In the genomic region with DNA sequence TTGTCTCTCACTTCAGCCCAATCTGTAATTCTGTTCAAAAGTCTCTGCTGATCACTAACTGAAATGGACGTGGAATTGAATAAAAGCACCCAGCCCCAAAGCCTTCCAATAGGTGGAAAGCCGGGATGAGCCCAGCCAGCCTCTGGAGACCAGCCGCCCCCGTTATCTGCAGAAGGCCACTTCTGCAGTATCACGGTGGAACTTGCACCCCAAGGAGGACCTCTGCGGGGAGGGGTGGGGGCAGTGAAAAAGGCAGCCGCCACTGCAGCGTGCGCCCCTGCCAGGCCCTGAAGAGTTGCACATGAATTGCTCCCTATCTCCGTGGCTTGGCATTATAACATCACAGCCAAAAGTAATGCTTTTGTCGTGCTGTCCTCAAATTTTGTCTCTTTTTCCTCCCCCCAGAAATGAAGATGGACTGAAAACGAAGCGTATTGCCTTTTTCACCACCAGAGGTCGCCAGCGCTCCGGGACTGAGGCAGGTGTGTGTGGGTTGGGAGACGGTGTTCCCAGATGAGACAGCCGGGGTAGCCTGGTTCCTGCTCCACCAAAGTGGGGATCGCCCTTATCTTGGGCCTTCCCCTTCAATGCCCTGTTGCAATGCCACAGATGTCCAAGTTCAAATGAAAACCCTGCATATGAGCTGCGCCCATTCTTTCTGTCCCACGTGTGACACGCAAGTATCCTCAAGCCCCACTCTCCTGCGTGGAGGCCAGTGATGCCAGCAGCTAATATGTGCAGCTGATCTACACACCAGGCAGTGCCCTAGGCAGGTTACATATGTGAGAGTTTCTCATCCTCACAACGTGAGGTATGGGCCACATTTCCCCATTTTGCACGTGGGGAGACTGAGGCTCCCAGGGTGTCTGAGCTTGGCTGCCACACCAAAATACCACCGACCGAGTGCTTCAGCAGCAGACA, we compare ENCODE assay signal across 8 cellular contexts.
A peak's percentile ranks its signal among the peaks of the same experiment; 100 is the strongest.
DNase-seq lines count a peak whose midpoint lies in the region; ATAC-seq and TF ChIP-seq lines count a peak whose summit lies in the region.

No MANE protein-coding gene starts in this region.

- peak; percentile 60 for DNase-seq in 8988T
- DNase-seq in NCI-H1105 (lab: John Stamatoyannopoulos, UW), result peak; percentile 78
- peak; percentile 81 for DNase-seq in cardiac fibroblast (ENCODE audit: low read depth in 2 of 2)
- peak; percentile 12 for DNase-seq in kidney glomerular epithelial cell (lab: John Stamatoyannopoulos, UW)
- DNase-seq in stimulated activated CD4-positive, alpha-beta T cell treated with anti-CD3 and anti-CD28 coated beads, Interleukin-2, amount 100 ng/mL, for 4 hours (ENCODE audit: low read depth), result peak; percentile 57

- peak; percentile 48 to 56 for ATAC-seq in activated CD4-positive, CD25-positive, alpha-beta regulatory T cell treated with anti-CD3 and anti-CD28 coated beads, Interleukin-2, amount 50 U/mL, for 24 hours
- no peak for ATAC-seq in GM18873 (IDR thresholded peaks at IDR 0.05; ENCODE audit: low FRiP score, unreplicated experiment)

- H3K4me3 ChIP-seq in cardiac fibroblast (replicated peaks in 1 of 2; ENCODE audit: low read depth in 2 of 2, low read length in 2 of 2), result no peak overlapping the region

- TF ChIP-seq CTCF in GM12874 (IDR thresholded peaks at IDR 0.05; ENCODE audit: insufficient read depth, low read depth, low read length) (peak; percentile 82), cardiac fibroblast (IDR thresholded peaks at IDR 0.05; ENCODE audit: low read depth, low read length) (peak; percentile 94)

Comparison
In these comparisons a context has a peak if more than half of its experiments do, and no peak if none do; other contexts are left out.
1. DNase-seq: peak in every context shown above with its lines; median percentile 81 in cardiac fibroblast; 78 in NCI-H1105; 60 in 8988T; 57 in stimulated activated CD4-positive, alpha-beta T cell treated with anti-CD3 and anti-CD28 coated beads, Interleukin-2, amount 100 ng/mL, for 4 hours; 12 in kidney glomerular epithelial cell.